2 cellular contexts compared by ENCODE assay signal in the genomic region with DNA sequence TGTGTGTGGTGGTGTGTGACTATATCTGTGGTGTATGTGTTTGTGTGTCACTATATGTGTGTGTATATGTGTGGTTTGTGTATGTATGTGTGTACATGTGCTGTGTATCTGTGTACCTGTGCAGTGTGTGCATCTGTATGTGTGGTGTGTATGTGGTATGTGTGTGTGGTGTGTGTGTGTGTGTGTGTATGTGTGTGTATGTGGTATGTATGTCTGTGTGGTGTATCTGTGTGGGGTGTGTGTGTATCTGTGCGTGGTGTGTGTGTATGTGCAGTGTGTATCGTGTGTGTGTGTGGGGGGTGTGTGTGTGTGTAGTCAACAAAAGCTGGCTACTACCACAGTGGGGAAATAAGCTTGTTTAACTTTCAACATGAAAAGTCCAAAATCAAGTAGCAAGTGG.
TF ChIP-seq lines count a peak whose summit lies in the region.

No MANE protein-coding gene starts in this region.

TF ChIP-seq in HEK293, 187 proteins besides CTCF, POLR2A, EP300 and RAD21 (continues in another document):
- TF ChIP-seq ZNF426 (tag by site-specific recombination; IDR thresholded peaks at IDR 0.05): no peak
- no peak for TF ChIP-seq OVOL3 (tag by site-specific recombination; IDR thresholded peaks at IDR 0.05)
- TF ChIP-seq, protein P1, sequence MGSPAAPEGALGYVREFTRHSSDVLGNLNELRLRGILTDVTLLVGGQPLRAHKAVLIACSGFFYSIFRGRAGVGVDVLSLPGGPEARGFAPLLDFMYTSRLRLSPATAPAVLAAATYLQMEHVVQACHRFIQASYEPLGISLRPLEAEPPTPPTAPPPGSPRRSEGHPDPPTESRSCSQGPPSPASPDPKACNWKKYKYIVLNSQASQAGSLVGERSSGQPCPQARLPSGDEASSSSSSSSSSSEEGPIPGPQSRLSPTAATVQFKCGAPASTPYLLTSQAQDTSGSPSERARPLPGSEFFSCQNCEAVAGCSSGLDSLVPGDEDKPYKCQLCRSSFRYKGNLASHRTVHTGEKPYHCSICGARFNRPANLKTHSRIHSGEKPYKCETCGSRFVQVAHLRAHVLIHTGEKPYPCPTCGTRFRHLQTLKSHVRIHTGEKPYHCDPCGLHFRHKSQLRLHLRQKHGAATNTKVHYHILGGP (tag by site-specific recombination; IDR thresholded peaks at IDR 0.05): no peak
- TF ChIP-seq ZNF140 (tag by site-specific recombination; IDR thresholded peaks at IDR 0.05): no peak
- TF ChIP-seq ZNF274 (IDR thresholded peaks at IDR 0.05; ENCODE audit: low read length): no peak
- TF ChIP-seq ZNF274 (tag by site-specific recombination; IDR thresholded peaks at IDR 0.05; ENCODE audit: borderline replicate concordance): peak; percentile 75
- TF ChIP-seq, protein P2, sequence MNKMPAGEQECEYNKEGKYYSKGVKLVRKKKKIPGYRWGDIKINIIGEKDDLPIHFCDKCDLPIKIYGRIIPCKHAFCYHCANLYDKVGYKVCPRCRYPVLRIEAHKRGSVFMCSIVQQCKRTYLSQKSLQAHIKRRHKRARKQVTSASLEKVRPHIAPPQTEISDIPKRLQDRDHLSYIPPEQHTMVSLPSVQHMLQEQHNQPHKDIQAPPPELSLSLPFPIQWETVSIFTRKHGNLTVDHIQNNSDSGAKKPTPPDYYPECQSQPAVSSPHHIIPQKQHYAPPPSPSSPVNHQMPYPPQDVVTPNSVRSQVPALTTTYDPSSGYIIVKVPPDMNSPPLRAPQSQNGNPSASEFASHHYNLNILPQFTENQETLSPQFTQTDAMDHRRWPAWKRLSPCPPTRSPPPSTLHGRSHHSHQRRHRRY (tag by site-specific recombination; IDR thresholded peaks at IDR 0.05): no peak
- TF ChIP-seq ZBTB48 (tag by site-specific recombination; IDR thresholded peaks at IDR 0.05): peak; percentile 55; the same call in 1 of the 2 replicates
- TF ChIP-seq, protein P3, sequence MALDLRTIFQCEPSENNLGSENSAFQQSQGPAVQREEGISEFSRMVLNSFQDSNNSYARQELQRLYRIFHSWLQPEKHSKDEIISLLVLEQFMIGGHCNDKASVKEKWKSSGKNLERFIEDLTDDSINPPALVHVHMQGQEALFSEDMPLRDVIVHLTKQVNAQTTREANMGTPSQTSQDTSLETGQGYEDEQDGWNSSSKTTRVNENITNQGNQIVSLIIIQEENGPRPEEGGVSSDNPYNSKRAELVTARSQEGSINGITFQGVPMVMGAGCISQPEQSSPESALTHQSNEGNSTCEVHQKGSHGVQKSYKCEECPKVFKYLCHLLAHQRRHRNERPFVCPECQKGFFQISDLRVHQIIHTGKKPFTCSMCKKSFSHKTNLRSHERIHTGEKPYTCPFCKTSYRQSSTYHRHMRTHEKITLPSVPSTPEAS (tag by site-specific recombination; IDR thresholded peaks at IDR 0.05): peak; percentile 89
- 0 out of 2 replicates have a peak, but pooled peaks have one; percentile 24 for TF ChIP-seq ZNF202 (tag by site-specific recombination; IDR thresholded peaks at IDR 0.05; ENCODE audit: borderline replicate concordance)
- TF ChIP-seq, protein P4, sequence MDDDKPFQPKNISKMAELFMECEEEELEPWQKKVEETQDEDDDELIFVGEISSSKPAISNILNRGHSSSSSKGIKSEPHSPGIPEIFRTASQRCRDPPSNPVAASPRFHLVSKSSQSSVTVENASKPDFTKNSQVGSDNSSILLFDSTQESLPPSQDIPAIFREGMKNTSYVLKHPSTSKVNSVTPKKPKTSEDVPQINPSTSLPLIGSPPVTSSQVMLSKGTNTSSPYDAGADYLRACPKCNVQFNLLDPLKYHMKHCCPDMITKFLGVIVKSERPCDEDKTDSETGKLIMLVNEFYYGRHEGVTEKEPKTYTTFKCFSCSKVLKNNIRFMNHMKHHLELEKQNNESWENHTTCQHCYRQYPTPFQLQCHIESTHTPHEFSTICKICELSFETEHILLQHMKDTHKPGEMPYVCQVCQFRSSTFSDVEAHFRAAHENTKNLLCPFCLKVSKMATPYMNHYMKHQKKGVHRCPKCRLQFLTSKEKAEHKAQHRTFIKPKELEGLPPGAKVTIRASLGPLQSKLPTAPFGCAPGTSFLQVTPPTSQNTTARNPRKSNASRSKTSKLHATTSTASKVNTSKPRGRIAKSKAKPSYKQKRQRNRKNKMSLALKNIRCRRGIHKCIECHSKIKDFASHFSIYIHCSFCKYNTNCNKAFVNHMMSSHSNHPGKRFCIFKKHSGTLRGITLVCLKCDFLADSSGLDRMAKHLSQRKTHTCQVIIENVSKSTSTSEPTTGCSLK (tag by site-specific recombination; IDR thresholded peaks at IDR 0.05): no peak
- no peak for TF ChIP-seq ZNF621 (tag by site-specific recombination; IDR thresholded peaks at IDR 0.05)
- TF ChIP-seq ZNF529 (tag by site-specific recombination; IDR thresholded peaks at IDR 0.05; ENCODE audit: insufficient replicate concordance): no peak
- 0 out of 2 replicates have a peak, but pooled peaks have one; percentile 54 for TF ChIP-seq ZNF157 (tag by site-specific recombination; IDR thresholded peaks at IDR 0.05)
- TF ChIP-seq, protein P5, sequence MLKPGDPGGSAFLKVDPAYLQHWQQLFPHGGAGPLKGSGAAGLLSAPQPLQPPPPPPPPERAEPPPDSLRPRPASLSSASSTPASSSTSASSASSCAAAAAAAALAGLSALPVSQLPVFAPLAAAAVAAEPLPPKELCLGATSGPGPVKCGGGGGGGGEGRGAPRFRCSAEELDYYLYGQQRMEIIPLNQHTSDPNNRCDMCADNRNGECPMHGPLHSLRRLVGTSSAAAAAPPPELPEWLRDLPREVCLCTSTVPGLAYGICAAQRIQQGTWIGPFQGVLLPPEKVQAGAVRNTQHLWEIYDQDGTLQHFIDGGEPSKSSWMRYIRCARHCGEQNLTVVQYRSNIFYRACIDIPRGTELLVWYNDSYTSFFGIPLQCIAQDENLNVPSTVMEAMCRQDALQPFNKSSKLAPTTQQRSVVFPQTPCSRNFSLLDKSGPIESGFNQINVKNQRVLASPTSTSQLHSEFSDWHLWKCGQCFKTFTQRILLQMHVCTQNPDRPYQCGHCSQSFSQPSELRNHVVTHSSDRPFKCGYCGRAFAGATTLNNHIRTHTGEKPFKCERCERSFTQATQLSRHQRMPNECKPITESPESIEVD (tag by site-specific recombination; IDR thresholded peaks at IDR 0.05): no peak
- no peak for TF ChIP-seq ZNF510 (tag by site-specific recombination; IDR thresholded peaks at IDR 0.05; ENCODE audit: insufficient replicate concordance)

TF ChIP-seq in GM12878, 131 proteins besides CTCF, POLR2A, EP300 and RAD21:
- no peak for TF ChIP-seq DPF2 (IDR thresholded peaks at IDR 0.05)
- no peak for TF ChIP-seq CHD4 (IDR thresholded peaks at IDR 0.05)
- TF ChIP-seq, protein P6, sequence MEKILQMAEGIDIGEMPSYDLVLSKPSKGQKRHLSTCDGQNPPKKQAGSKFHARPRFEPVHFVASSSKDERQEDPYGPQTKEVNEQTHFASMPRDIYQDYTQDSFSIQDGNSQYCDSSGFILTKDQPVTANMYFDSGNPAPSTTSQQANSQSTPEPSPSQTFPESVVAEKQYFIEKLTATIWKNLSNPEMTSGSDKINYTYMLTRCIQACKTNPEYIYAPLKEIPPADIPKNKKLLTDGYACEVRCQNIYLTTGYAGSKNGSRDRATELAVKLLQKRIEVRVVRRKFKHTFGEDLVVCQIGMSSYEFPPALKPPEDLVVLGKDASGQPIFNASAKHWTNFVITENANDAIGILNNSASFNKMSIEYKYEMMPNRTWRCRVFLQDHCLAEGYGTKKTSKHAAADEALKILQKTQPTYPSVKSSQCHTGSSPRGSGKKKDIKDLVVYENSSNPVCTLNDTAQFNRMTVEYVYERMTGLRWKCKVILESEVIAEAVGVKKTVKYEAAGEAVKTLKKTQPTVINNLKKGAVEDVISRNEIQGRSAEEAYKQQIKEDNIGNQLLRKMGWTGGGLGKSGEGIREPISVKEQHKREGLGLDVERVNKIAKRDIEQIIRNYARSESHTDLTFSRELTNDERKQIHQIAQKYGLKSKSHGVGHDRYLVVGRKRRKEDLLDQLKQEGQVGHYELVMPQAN (conservative IDR thresholded peaks at IDR 0.05): no peak
- no peak for TF ChIP-seq CHD1 (IDR thresholded peaks at IDR 0.05; ENCODE audit: low read depth, low read length)
- no peak for TF ChIP-seq SUPT20H (IDR thresholded peaks at IDR 0.05; ENCODE audit: borderline replicate concordance, control insufficient read depth, low read depth, low read length)
- TF ChIP-seq, protein P7, sequence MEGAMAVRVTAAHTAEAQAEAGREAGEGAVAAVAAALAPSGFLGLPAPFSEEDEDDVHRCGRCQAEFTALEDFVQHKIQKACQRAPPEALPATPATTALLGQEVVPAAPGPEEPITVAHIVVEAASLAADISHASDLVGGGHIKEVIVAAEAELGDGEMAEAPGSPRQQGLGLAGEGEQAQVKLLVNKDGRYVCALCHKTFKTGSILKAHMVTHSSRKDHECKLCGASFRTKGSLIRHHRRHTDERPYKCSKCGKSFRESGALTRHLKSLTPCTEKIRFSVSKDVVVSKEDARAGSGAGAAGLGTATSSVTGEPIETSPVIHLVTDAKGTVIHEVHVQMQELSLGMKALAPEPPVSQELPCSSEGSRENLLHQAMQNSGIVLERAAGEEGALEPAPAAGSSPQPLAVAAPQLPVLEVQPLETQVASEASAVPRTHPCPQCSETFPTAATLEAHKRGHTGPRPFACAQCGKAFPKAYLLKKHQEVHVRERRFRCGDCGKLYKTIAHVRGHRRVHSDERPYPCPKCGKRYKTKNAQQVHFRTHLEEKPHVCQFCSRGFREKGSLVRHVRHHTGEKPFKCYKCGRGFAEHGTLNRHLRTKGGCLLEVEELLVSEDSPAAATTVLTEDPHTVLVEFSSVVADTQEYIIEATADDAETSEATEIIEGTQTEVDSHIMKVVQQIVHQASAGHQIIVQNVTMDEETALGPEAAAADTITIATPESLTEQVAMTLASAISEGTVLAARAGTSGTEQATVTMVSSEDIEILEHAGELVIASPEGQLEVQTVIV (IDR thresholded peaks at IDR 0.05; ENCODE audit: borderline replicate concordance, partially characterized antibody): no peak
- no peak for TF ChIP-seq EGR1 (IDR thresholded peaks at IDR 0.05; ENCODE audit: borderline replicate concordance in 1 of 2, low read depth in 2 of 2, low read length in 2 of 2)
- TF ChIP-seq EED (IDR thresholded peaks at IDR 0.05; ENCODE audit: low read depth): no peak
- TF ChIP-seq HDAC6 (IDR thresholded peaks at IDR 0.05; ENCODE audit: unreplicated experiment): no peak
